Comparison of ENCODE assay signal across 17 cellular contexts in genomic region chr2:204491528-204491927, GRCh38. TPM values are rescaled to one million over a fixed set of nuclear protein-coding genes. Genes with fewer than 3 reads are reported as not detected.
DNase-seq lines count a peak whose midpoint lies in the region; ATAC-seq, FAIRE-seq and TF ChIP-seq lines count a peak whose summit lies in the region.
"Had no signal": no experiment of that assay in that cellular context is flagged by ENCODE, and none has a peak within 500 bp of the region (broad histone marks: within the 10 kb centered on the region; RNA-seq: fewer than 3 reads in every experiment).

No MANE protein-coding gene starts in this region.

- no peak overlapping the region for H3K4me3 ChIP-seq in bronchial epithelial cell (ENCODE audit: low read depth, low read length)
- H3K4me3 ChIP-seq in small intestine (ENCODE audit: low read depth in 1 of 2, low read length in 2 of 2), result no peak overlapping the region
- H3K4me3 ChIP-seq: gastroesophageal sphincter had no signal

- no peak overlapping the region for H3K4me3 Mint-ChIP-seq in osteocyte (ENCODE audit: unreplicated experiment)
- H3K4me3 Mint-ChIP-seq: activated T-helper 1 cell treated with anti-CD3 and anti-CD28 coated beads, Interleukin-12 subunit alpha, Interleukin-12 subunit beta, Interleukin-2, Interleukin-4 antibody, amounts not matched to agents 30 ng/mL and 10 ng/mL and 1 ng/mL, durations not matched to agents 14 hours and 24 hours and 36 hours had no signal

- H3K4me1 ChIP-seq in small intestine (ENCODE audit: control insufficient read depth in 2 of 2, insufficient read depth in 1 of 2, low read depth in 1 of 2, low read length in 1 of 2), result no peaks in the 10 kb centered on the region
- H3K4me1 ChIP-seq: gastroesophageal sphincter had no signal

- H3K27me3 ChIP-seq in bronchial epithelial cell (ENCODE audit: control insufficient read depth, insufficient read depth, low read length), result no peaks in the 10 kb centered on the region
- no peaks in the 10 kb centered on the region for H3K27me3 ChIP-seq in small intestine (ENCODE audit: control insufficient read depth in 2 of 2, insufficient read depth in 2 of 2, low read length in 2 of 2)
- H3K27me3 ChIP-seq: gastroesophageal sphincter had no signal

- peak overlapping the region; percentile 75 for H3K27ac Mint-ChIP-seq in osteocyte (ENCODE audit: unreplicated experiment)
- H3K27ac Mint-ChIP-seq: activated T-helper 1 cell treated with anti-CD3 and anti-CD28 coated beads, Interleukin-12 subunit alpha, Interleukin-12 subunit beta, Interleukin-2, Interleukin-4 antibody, amounts not matched to agents 30 ng/mL and 10 ng/mL and 1 ng/mL, durations not matched to agents 14 hours and 24 hours and 36 hours had no signal

- H3K27ac ChIP-seq in small intestine (ENCODE audit: low read depth in 1 of 2, low read length in 1 of 2), result no peak overlapping the region
- H3K27ac ChIP-seq: gastroesophageal sphincter, HL-60 had no signal

- H3K36me3 ChIP-seq in bronchial epithelial cell (ENCODE audit: control insufficient read depth, insufficient read depth, low read length), result no peaks in the 10 kb centered on the region
- no peaks in the 10 kb centered on the region for H3K36me3 ChIP-seq in small intestine (ENCODE audit: control insufficient read depth in 2 of 2, insufficient read depth in 2 of 2, low read length in 2 of 2)
- H3K36me3 ChIP-seq: gastroesophageal sphincter had no signal

- no peaks in the 10 kb centered on the region for H3K36me3 Mint-ChIP-seq in osteocyte (ENCODE audit: unreplicated experiment)

- TF ChIP-seq CTCF in bronchial epithelial cell (IDR thresholded peaks at IDR 0.05; ENCODE audit: insufficient read depth, low read length, severe bottlenecking) (no peak), osteocyte (IDR thresholded peaks at IDR 0.05) (no peak)

- no peaks in the 10 kb centered on the region for H3K9me3 ChIP-seq in small intestine (ENCODE audit: control insufficient read depth, low read depth)
- H3K9me3 ChIP-seq: gastroesophageal sphincter had no signal

- in situ Hi-C loops in ACHN (cut with HindIII; ENCODE audit: low pct_ligation_motif_present, low pct_unique_long_range_greater_than_20kb, low sequenced_read_pairs), result no loop called here

- FAIRE-seq in bronchial epithelial cell (lab: Jason Lieb, UNC) (no peak), small intestine (lab: Jason Lieb, UNC) (no peak)
- FAIRE-seq: GM18507 had no signal

- H3K27me3 Mint-ChIP-seq in osteocyte (ENCODE audit: unreplicated experiment), result no peaks in the 10 kb centered on the region

- H3K9me3 Mint-ChIP-seq in osteocyte (ENCODE audit: unreplicated experiment), result no peaks in the 10 kb centered on the region
- H3K9me3 Mint-ChIP-seq: activated T-helper 1 cell treated with anti-CD3 and anti-CD28 coated beads, Interleukin-12 subunit alpha, Interleukin-12 subunit beta, Interleukin-2, Interleukin-4 antibody, amounts not matched to agents 30 ng/mL and 10 ng/mL and 1 ng/mL, durations not matched to agents 14 hours and 24 hours and 36 hours had no signal

- peaks cover 38% of the 10 kb centered on the region for H3K4me1 Mint-ChIP-seq in osteocyte (ENCODE audit: unreplicated experiment)

- no peak for ATAC-seq in HG03280 (IDR thresholded peaks at IDR 0.05; ENCODE audit: unreplicated experiment)
- ATAC-seq: gastroesophageal sphincter had no signal

- DNase-seq in HS-27A (ENCODE audit: low read depth), result peak; percentile 39
- peak; percentile 97 for DNase-seq in NCI-H345 (lab: John Stamatoyannopoulos, UW)
- DNase-seq in bronchial epithelial cell (ENCODE audit: low read depth), result peak; percentile 75
- no peak for DNase-seq in osteocyte (ENCODE audit: extremely low spot score, unreplicated experiment)
- no peak for DNase-seq in small intestine
- DNase-seq in ACHN, result no peak
- DNase-seq: activated CD4-positive, CD25-positive, alpha-beta regulatory T cell; NCI-H1930; occipital lobe; Right ventricle myocardium superior; stimulated activated CD4-positive, alpha-beta T cell treated with anti-CD3 and anti-CD28 coated beads, Interleukin-2, amount 100 ng/mL, for 24 hours; stimulated activated naive CD4-positive, alpha-beta T cell had no signal

RNA-seq across cellular contexts. Expression of gene PARD3B, which starts 53.7 kb away (rescaled TPM):
- total RNA-seq in bronchial epithelial cell (1.6 and 2.6 TPM in 2 replicates), osteocyte (26.1 and 26.7 TPM in 2 replicates)
- 1 to 10 TPM; 2.8 to 4.0 (median 3.2) TPM for polyA plus RNA-seq in small intestine

Comparison
In these comparisons a context has a peak if more than half of its experiments do, and no peak if none do; other contexts are left out.
1. DNase-seq: peak in HS-27A (single experiment), NCI-H345 (single experiment) and bronchial epithelial cell (single experiment); none in osteocyte (single experiment), small intestine (single experiment) and ACHN (single experiment).